Comparison of ENCODE assay signal across 34 cellular contexts in genomic region chr9:138123086-138123485, GRCh38.
"Had no signal": no experiment of that assay in that cellular context is flagged by ENCODE, and none has a peak within 500 bp of the region (broad histone marks: within the 10 kb centered on the region; RNA-seq: fewer than 3 reads in every experiment).

No MANE protein-coding gene starts in this region.

- H3K9me3 Mint-ChIP-seq: activated CD4-positive, alpha-beta T cell treated with anti-CD3 and anti-CD28 coated beads, Interleukin-2, amount 10 ng/mL, durations not matched to agents 24 days and 14 days; activated T-cell treated with anti-CD3 and anti-CD28 coated beads, Interleukin-2, amount 50 U/mL, for 72 hours; activated T-helper 17 cell treated with anti-CD3 and anti-CD28 coated beads, Interleukin-2, amount 50 U/mL, for 72 hours; central memory CD8-positive, alpha-beta T cell had no signal

- H3K27me3 Mint-ChIP-seq: activated CD4-positive, alpha-beta T cell treated with anti-CD3 and anti-CD28 coated beads, Interleukin-2, amount 10 ng/mL, durations not matched to agents 24 days and 14 days; activated CD8-positive, alpha-beta T cell treated with anti-CD3 and anti-CD28 coated beads for 36 hours; activated naive CD8-positive, alpha-beta T cell treated with anti-CD3 and anti-CD28 coated beads for 36 hours; activated T-helper 17 cell treated with anti-CD3 and anti-CD28 coated beads, Interleukin-2, amount 50 U/mL, for 72 hours had no signal

- H3K4me3 Mint-ChIP-seq: activated CD4-positive, alpha-beta T cell treated with anti-CD3 and anti-CD28 coated beads, Interleukin-2, amount 10 ng/mL, durations not matched to agents 24 days and 14 days; activated CD8-positive, alpha-beta T cell treated with anti-CD3 and anti-CD28 coated beads for 36 hours; activated naive CD8-positive, alpha-beta T cell treated with anti-CD3 and anti-CD28 coated beads for 36 hours; activated T-cell treated with anti-CD3 and anti-CD28 coated beads, Interleukin-2, amount 50 U/mL, for 72 hours; activated T-helper 17 cell treated with anti-CD3 and anti-CD28 coated beads, Interleukin-2, amount 50 U/mL, for 72 hours; central memory CD8-positive, alpha-beta T cell; T-cell had no signal

- H3K4me1 Mint-ChIP-seq: activated CD4-positive, alpha-beta T cell treated with anti-CD3 and anti-CD28 coated beads, Interleukin-2, amount 10 ng/mL, durations not matched to agents 24 days and 14 days; activated naive CD8-positive, alpha-beta T cell treated with anti-CD3 and anti-CD28 coated beads for 36 hours; activated T-helper 17 cell treated with anti-CD3 and anti-CD28 coated beads, Interleukin-2, amount 50 U/mL, for 72 hours; central memory CD8-positive, alpha-beta T cell; T-cell had no signal

- H3K36me3 Mint-ChIP-seq: activated naive CD8-positive, alpha-beta T cell treated with anti-CD3 and anti-CD28 coated beads for 36 hours; T-cell had no signal

- H3K4me1 ChIP-seq: Peyer's patch had no signal

- H3K27ac ChIP-seq: brain microvascular endothelial cell, Peyer's patch had no signal

- H3K4me3 ChIP-seq: MG63, Peyer's patch had no signal

- H3K27me3 ChIP-seq: brain microvascular endothelial cell, MG63, Peyer's patch had no signal

- H3K36me3 ChIP-seq: brain microvascular endothelial cell, MG63, Peyer's patch had no signal

- H3K9me3 ChIP-seq: MG63, Peyer's patch had no signal

- DNase-seq: activated CD4-positive, alpha-beta T cell treated with anti-CD3 and anti-CD28 coated beads, Interleukin-2, amount 10 ng/mL, durations not matched to agents 24 days and 14 days; activated CD4-positive, alpha-beta T cell treated with anti-CD3 and anti-CD28 coated beads, Interleukin-2, amount 50 U/mL, for 4 hours; activated CD8-positive, alpha-beta T cell treated with anti-CD3 and anti-CD28 coated beads for 36 hours; activated effector memory CD4-positive, alpha-beta T cell treated with anti-CD3 and anti-CD28 coated beads, Interleukin-2, amount 50 U/mL, for 16 hours; activated naive CD4-positive, alpha-beta T cell; activated naive CD4-positive, alpha-beta T cell treated with anti-CD3 and anti-CD28 coated beads, Interleukin-2, amount 50 U/mL, for 16 hours; activated naive CD8-positive, alpha-beta T cell treated with anti-CD3 and anti-CD28 coated beads for 36 hours; activated T-cell treated with anti-CD3 and anti-CD28 coated beads, Interleukin-2, amount 50 U/mL, for 1 hour; activated T-cell treated with anti-CD3 and anti-CD28 coated beads, Interleukin-2, amount 50 U/mL, for 72 hours; amniotic stem cell; aorta; brain microvascular endothelial cell; Kasumi-1; KG1; MG63; NCI-H1048; NCI-H1105 treated with DMSO at 0.1 percent for 48 hours; NCI-H1436; NCI-H1694; NCI-H1930; NCI-H2081 treated with DMSO at 0.1 percent for 48 hours; NCI-H510A; NCI-H526; NCI-H748 treated with DMSO at 0.1 percent for 48 hours; NK-92 treated with Interleukin-12 subunit alpha and Interleukin-12 subunit beta, amount 100 ng/mL, for 24 hours; PC-3; RPMI8226; SIG-M5; T-cell; T1000 had no signal

- ATAC-seq: activated CD8-positive, alpha-beta T cell treated with anti-CD3 and anti-CD28 coated beads for 36 hours; activated T-cell treated with anti-CD3 and anti-CD28 coated beads, Interleukin-2, amount 50 U/mL, for 72 hours; activated T-helper 17 cell treated with anti-CD3 and anti-CD28 coated beads, Interleukin-2, amount 50 U/mL, for 72 hours; PC-3; SK-N-SH treated with all-trans-retinoic acid at 6 μM for 48 hours; T-cell had no signal

- H3K27ac Mint-ChIP-seq: activated CD4-positive, alpha-beta T cell treated with anti-CD3 and anti-CD28 coated beads, Interleukin-2, amount 10 ng/mL, durations not matched to agents 24 days and 14 days; activated CD8-positive, alpha-beta T cell treated with anti-CD3 and anti-CD28 coated beads for 36 hours; activated naive CD8-positive, alpha-beta T cell treated with anti-CD3 and anti-CD28 coated beads for 36 hours; activated T-cell treated with anti-CD3 and anti-CD28 coated beads, Interleukin-2, amount 50 U/mL, for 72 hours; activated T-helper 17 cell treated with anti-CD3 and anti-CD28 coated beads, Interleukin-2, amount 50 U/mL, for 72 hours; T-cell had no signal
